Comparison of ENCODE assay signal across 13 cellular contexts in the genomic region with DNA sequence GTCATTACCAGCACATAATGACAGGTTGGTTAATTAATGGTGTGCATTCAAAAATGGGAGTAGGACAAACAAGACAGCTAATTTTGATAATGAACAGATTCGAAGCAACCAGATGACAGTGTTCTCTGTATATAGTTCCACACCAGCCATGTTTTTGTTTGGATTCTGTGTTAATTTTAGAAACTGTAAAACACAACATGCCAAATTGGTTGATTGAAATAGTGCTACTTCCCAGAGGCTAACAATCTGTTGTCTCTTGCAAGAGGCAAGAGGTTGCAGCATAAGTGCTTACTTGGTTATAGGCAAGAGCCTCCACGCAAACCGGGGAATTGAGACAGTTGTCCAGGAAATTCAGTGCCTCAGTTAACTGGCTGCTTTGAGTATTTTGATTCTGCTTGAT.
A peak's percentile ranks its signal among the peaks of the same experiment; 100 is the strongest.
DNase-seq lines count a peak whose midpoint lies in the region; ATAC-seq and TF ChIP-seq lines count a peak whose summit lies in the region.
"Had no signal": no experiment of that assay in that cellular context is flagged by ENCODE, and none has a peak within 500 bp of the region (broad histone marks: within the 10 kb centered on the region; RNA-seq: fewer than 3 reads in every experiment).

No MANE protein-coding gene starts in this region.

- H3K4ac ChIP-seq in IMR-90 (ENCODE audit: low read depth, low read length): peak overlapping the region; percentile 13; the same call in 1 of the 2 replicates

- dilution Hi-C loops in IMR-90 (cut with HindIII; ENCODE audit: low sequenced_read_pairs, unreplicated experiment): no loop called here

- WGBS in IMR-90 (ENCODE audit: extremely low coverage in 2 of 2, insufficient read length in 1 of 2), 2 experiments: no CpG with 5 or more reads among the region's 3 CpGs

- TF ChIP-seq CTCF in IMR-90 (conservative IDR thresholded peaks at IDR 0.05; ENCODE audit: low read depth, low read length) (no peak), osteocyte (IDR thresholded peaks at IDR 0.05) (no peak)

- H3K9ac ChIP-seq in BLaER1 (peak overlapping the region; percentile 72; the same call in 1 of the 2 replicates), IMR-90 (ENCODE audit: low read depth, low read length) (0 out of 2 replicates have a peak overlapping the region, but pooled peaks have one; percentile 58)

- H2AFZ ChIP-seq in IMR-90 (replicated peaks; ENCODE audit: low read length, poor library complexity): no peak overlapping the region

- H3K9me3 Mint-ChIP-seq in osteocyte (ENCODE audit: unreplicated experiment): no peaks in the 10 kb centered on the region

- H3K4me3 ChIP-seq in BLaER1 (peak overlapping the region; percentile 55; the same call in 1 of the 2 replicates), IMR-90 (ENCODE audit: insufficient read depth, low read depth, low read length) (no peak overlapping the region)

- H3K4me3 Mint-ChIP-seq in osteocyte (ENCODE audit: unreplicated experiment): peak overlapping the region; percentile 71

- H3K9me1 ChIP-seq in IMR-90 (ENCODE audit: insufficient read depth, low read length): peaks cover 4% of the 10 kb centered on the region; the same call in 1 of the 2 replicates

- no peak for DNase-seq in IMR-90
- DNase-seq in dermis blood vessel endothelial cell: peak; percentile 6
- no peak for DNase-seq in osteocyte (ENCODE audit: extremely low spot score, unreplicated experiment)
- no peak for DNase-seq in NCI-H1092 treated with DMSO at 0.1 percent for 48 hours (lab: John Stamatoyannopoulos, UW)
- no peak for DNase-seq in DMS153 (lab: John Stamatoyannopoulos, UW)
- DNase-seq: activated effector memory CD4-positive, alpha-beta T cell treated with anti-CD3 and anti-CD28 coated beads, Interleukin-2, amount 50 U/mL, for 16 hours; mesendoderm; NCI-H510A treated with DMSO at 0.1 percent for 48 hours; posterior cingulate gyrus; stimulated activated CD4-positive, alpha-beta T cell treated with anti-CD3 and anti-CD28 coated beads, Interleukin-2, amount 100 ng/mL, for 24 hours had no signal

- POLR2A ChIA-PET in IMR-90 (lab: Charles Lee; ENCODE audit: unreplicated experiment): no interaction called here

- H2BK5ac ChIP-seq in IMR-90 (ENCODE audit: low read depth, low read length, poor library complexity, severe bottlenecking): no peak overlapping the region

- H4K20me1 ChIP-seq in BLaER1 (no peaks in the 10 kb centered on the region), IMR-90 (ENCODE audit: insufficient read depth, low read length) (no peaks in the 10 kb centered on the region)

- H3K56ac ChIP-seq in IMR-90 (ENCODE audit: extremely low read depth, insufficient read depth, low read length): no peak overlapping the region

- H3K4me2 ChIP-seq in BLaER1 (peak overlapping the region; percentile 71), IMR-90 (ENCODE audit: low read depth, low read length) (peak overlapping the region; percentile 93; the same call in 1 of the 2 replicates)

- H3K4me1 ChIP-seq in BLaER1 (peaks cover 78% of the 10 kb centered on the region), IMR-90 (ENCODE audit: control insufficient read depth, insufficient read depth, low read length) (peaks cover 3% of the 10 kb centered on the region; the same call in 1 of the 2 replicates)

- no peak overlapping the region for H2AK5ac ChIP-seq in IMR-90 (ENCODE audit: low read depth, low read length)

- in situ Hi-C loops in IMR-90 (cut with MboI; ENCODE audit: low sequenced_read_pairs): loop anchor here (10.0 to 25.0 kb wide), 4 partner anchors 248 to 908 kb away; no protein-coding TSS in a partner anchor

- no peak for TF ChIP-seq RAD21 in IMR-90 (IDR thresholded peaks at IDR 0.05; ENCODE audit: low read length)

- no peak overlapping the region for H3K18ac ChIP-seq in IMR-90 (ENCODE audit: low read depth, low read length)

- no peak overlapping the region for H4K91ac ChIP-seq in IMR-90 (ENCODE audit: insufficient read depth, low read depth, low read length)

- H3K36me3 Mint-ChIP-seq in osteocyte (ENCODE audit: unreplicated experiment): no peaks in the 10 kb centered on the region

- H2BK120ac ChIP-seq in IMR-90 (ENCODE audit: low read depth, low read length): peak overlapping the region; percentile 91; the same call in 1 of the 2 replicates

- peak overlapping the region; percentile 97 for H3K14ac ChIP-seq in IMR-90 (replicated peaks; ENCODE audit: low read depth, low read length)

- H3K27me3 ChIP-seq in BLaER1 (no peaks in the 10 kb centered on the region), IMR-90 (ENCODE audit: control insufficient read depth, insufficient read depth, low read length) (no peaks in the 10 kb centered on the region; the same call in 1 of the 2 replicates)

- H2BK20ac ChIP-seq in IMR-90 (ENCODE audit: low read depth, low read length): peak overlapping the region; percentile 88

- H3K79me1 ChIP-seq in IMR-90 (ENCODE audit: low read depth in 1 of 2, low read length in 2 of 2): no peaks in the 10 kb centered on the region

- no peak overlapping the region for H2BK15ac ChIP-seq in IMR-90 (ENCODE audit: low read depth, low read length)

- CTCF ChIA-PET in IMR-90 (lab: Yijun Ruan, JAX): no interaction called here

- H3K27me3 Mint-ChIP-seq in osteocyte (ENCODE audit: unreplicated experiment): no peaks in the 10 kb centered on the region

- H3K27ac ChIP-seq in BLaER1 (peak overlapping the region; percentile 76; the same call in 1 of the 2 replicates), IMR-90 (ENCODE audit: insufficient read depth, low read length) (no peak overlapping the region)

- intact Hi-C loops in IMR-90 (cut with micrococcal nuclease): loop anchor here (1.0 to 10.0 kb wide), 5 partner anchors 328 to 1198 kb away; a partner anchor contains a TSS

- H3K23ac ChIP-seq in IMR-90 (ENCODE audit: low read depth, low read length): 0 out of 2 replicates have a peak overlapping the region, but pooled peaks have one; percentile 91

- peak overlapping the region in 1 of 2 experiments; percentile 90; a peak in 2 of 4 replicates for H4K8ac ChIP-seq in IMR-90 (ENCODE audit: low read depth in 2 of 2, low read length in 2 of 2)

- ATAC-seq in IMR-90 (ENCODE audit: low read depth): no peak
- no peak for ATAC-seq in GM21717 (IDR thresholded peaks at IDR 0.05; ENCODE audit: unreplicated experiment)
- no peak for ATAC-seq in HG03457 (IDR thresholded peaks at IDR 0.05; ENCODE audit: unreplicated experiment)

- H3K36me3 ChIP-seq in BLaER1 (no peaks in the 10 kb centered on the region), IMR-90 (ENCODE audit: control insufficient read depth, insufficient read depth, low read length) (no peaks in the 10 kb centered on the region)

- H3K9me3 ChIP-seq in BLaER1 (no peaks in the 10 kb centered on the region), IMR-90 (ENCODE audit: control insufficient read depth, insufficient read depth, low read length) (no peaks in the 10 kb centered on the region)

- H3K27ac Mint-ChIP-seq in osteocyte (ENCODE audit: unreplicated experiment): peak overlapping the region; percentile 99

- no peak overlapping the region for H2AK9ac ChIP-seq in IMR-90 (replicated peaks; ENCODE audit: low read depth, low read length, poor library complexity)

- peaks cover 84% of the 10 kb centered on the region for H3K4me1 Mint-ChIP-seq in osteocyte (ENCODE audit: unreplicated experiment)

- BruUV-seq in IMR-90 (replicated peaks; lab: Mats Ljungman, UMichigan): no TSS peak

- H4K5ac ChIP-seq in IMR-90 (ENCODE audit: low read depth, low read length): no peak overlapping the region

- no peak for TF ChIP-seq POLR2A in IMR-90 (IDR thresholded peaks at IDR 0.05; ENCODE audit: low read depth, low read length)

TF ChIP-seq in IMR-90, 13 proteins besides CTCF, POLR2A, EP300 and RAD21:
- TF ChIP-seq CEBPB (IDR thresholded peaks at IDR 0.05; ENCODE audit: low read depth, low read length): no peak
- TF ChIP-seq, protein P1, sequence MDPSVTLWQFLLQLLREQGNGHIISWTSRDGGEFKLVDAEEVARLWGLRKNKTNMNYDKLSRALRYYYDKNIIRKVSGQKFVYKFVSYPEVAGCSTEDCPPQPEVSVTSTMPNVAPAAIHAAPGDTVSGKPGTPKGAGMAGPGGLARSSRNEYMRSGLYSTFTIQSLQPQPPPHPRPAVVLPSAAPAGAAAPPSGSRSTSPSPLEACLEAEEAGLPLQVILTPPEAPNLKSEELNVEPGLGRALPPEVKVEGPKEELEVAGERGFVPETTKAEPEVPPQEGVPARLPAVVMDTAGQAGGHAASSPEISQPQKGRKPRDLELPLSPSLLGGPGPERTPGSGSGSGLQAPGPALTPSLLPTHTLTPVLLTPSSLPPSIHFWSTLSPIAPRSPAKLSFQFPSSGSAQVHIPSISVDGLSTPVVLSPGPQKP (IDR thresholded peaks at IDR 0.05; ENCODE audit: borderline replicate concordance, low read depth, low read length): no peak
- TF ChIP-seq FOS (IDR thresholded peaks at IDR 0.05; ENCODE audit: low read depth, low read length): no peak
- no peak for TF ChIP-seq CHD1 (IDR thresholded peaks at IDR 0.05; ENCODE audit: low read depth, low read length)
- TF ChIP-seq MAZ (IDR thresholded peaks at IDR 0.05; ENCODE audit: borderline replicate concordance, low read depth, low read length): no peak
- TF ChIP-seq SMC3 (IDR thresholded peaks at IDR 0.05; ENCODE audit: low read depth, low read length): no peak
- TF ChIP-seq, protein P2, sequence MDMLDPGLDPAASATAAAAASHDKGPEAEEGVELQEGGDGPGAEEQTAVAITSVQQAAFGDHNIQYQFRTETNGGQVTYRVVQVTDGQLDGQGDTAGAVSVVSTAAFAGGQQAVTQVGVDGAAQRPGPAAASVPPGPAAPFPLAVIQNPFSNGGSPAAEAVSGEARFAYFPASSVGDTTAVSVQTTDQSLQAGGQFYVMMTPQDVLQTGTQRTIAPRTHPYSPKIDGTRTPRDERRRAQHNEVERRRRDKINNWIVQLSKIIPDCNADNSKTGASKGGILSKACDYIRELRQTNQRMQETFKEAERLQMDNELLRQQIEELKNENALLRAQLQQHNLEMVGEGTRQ (IDR thresholded peaks at IDR 0.05; ENCODE audit: low read depth, low read length): no peak
- TF ChIP-seq NFE2L2 (IDR thresholded peaks at IDR 0.05; ENCODE audit: low read depth, low read length): no peak
- no peak for TF ChIP-seq MXI1 (IDR thresholded peaks at IDR 0.05; ENCODE audit: borderline replicate concordance, low read depth, low read length)
- TF ChIP-seq RCOR1 (IDR thresholded peaks at IDR 0.05; ENCODE audit: insufficient replicate concordance, low read length): no peak
- TF ChIP-seq MAFK (IDR thresholded peaks at IDR 0.05; ENCODE audit: low read depth, low read length): no peak
